ENCODE assay signal across 1 cellular context in the genomic region with DNA sequence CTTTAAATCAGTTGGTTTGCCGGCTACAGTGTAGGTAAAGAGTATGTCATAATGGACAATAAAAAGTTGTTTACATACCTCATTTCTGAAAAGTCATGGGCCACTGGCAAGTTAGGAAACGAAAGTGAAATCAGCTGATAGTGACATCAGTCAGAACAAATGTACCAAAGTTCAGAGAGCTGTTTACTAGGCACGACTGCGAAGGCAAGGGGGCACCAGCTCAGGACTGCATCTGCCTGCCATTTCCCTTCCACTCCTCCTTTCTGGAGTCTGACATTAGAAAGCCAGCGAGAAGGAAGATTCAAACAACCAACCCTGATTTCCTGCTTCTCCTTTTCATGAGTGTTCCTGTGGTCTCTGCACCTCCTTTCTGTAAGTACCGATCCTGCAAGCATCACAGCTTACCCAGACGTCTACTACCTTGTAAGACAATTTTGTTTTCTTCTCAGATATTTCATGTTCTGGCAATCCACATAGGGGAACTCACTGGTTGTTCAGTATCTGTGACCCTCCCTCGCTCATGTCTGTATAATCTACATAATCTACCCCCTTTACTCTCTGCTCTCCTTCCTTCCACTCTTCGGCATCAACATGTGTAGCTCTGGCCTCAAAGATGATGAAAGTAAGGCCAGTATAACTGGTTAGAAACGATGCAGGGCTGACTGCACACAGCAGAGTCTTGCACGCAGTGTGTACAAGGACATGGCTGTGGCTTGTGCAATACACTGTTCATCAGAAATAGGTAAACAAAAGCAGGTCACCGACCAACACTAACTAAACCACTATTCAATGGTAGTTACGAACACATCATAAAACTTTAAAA.
A peak's percentile ranks its signal among the peaks of the same experiment; 100 is the strongest.
TF ChIP-seq lines count a peak whose summit lies in the region.

A gene (plus strand): TSS at position 174 of the 823 bp plus-strand sequence. CDS start 16,370 bp downstream, outside the sequence.

TF ChIP-seq in K562, 482 proteins besides CTCF, POLR2A, EP300 and RAD21 (continued from another document and continues in another):
- TF ChIP-seq, protein P1, sequence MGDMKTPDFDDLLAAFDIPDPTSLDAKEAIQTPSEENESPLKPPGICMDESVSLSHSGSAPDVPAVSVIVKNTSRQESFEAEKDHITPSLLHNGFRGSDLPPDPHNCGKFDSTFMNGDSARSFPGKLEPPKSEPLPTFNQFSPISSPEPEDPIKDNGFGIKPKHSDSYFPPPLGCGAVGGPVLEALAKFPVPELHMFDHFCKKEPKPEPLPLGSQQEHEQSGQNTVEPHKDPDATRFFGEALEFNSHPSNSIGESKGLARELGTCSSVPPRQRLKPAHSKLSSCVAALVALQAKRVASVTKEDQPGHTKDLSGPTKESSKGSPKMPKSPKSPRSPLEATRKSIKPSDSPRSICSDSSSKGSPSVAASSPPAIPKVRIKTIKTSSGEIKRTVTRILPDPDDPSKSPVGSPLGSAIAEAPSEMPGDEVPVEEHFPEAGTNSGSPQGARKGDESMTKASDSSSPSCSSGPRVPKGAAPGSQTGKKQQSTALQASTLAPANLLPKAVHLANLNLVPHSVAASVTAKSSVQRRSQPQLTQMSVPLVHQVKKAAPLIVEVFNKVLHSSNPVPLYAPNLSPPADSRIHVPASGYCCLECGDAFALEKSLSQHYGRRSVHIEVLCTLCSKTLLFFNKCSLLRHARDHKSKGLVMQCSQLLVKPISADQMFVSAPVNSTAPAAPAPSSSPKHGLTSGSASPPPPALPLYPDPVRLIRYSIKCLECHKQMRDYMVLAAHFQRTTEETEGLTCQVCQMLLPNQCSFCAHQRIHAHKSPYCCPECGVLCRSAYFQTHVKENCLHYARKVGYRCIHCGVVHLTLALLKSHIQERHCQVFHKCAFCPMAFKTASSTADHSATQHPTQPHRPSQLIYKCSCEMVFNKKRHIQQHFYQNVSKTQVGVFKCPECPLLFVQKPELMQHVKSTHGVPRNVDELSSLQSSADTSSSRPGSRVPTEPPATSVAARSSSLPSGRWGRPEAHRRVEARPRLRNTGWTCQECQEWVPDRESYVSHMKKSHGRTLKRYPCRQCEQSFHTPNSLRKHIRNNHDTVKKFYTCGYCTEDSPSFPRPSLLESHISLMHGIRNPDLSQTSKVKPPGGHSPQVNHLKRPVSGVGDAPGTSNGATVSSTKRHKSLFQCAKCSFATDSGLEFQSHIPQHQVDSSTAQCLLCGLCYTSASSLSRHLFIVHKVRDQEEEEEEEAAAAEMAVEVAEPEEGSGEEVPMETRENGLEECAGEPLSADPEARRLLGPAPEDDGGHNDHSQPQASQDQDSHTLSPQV (IDR thresholded peaks at IDR 0.05): peak; percentile 11; the same call in 1 of the 2 replicates
- TF ChIP-seq PPARD (CRISPR knock-in tag; IDR thresholded peaks at IDR 0.05): no peak
- no peak for TF ChIP-seq RBM22 (IDR thresholded peaks at IDR 0.05; ENCODE audit: low read depth, low read length, poor library complexity, severe bottlenecking)
- no peak for TF ChIP-seq ZFP30 (CRISPR knock-in tag; IDR thresholded peaks at IDR 0.05; ENCODE audit: borderline replicate concordance)
- TF ChIP-seq ZNF197 (CRISPR knock-in tag; IDR thresholded peaks at IDR 0.05; ENCODE audit: low read depth): no peak
- TF ChIP-seq, protein P2, sequence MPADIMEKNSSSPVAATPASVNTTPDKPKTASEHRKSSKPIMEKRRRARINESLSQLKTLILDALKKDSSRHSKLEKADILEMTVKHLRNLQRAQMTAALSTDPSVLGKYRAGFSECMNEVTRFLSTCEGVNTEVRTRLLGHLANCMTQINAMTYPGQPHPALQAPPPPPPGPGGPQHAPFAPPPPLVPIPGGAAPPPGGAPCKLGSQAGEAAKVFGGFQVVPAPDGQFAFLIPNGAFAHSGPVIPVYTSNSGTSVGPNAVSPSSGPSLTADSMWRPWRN (IDR thresholded peaks at IDR 0.05; ENCODE audit: low read depth): no peak
- TF ChIP-seq KLF6 (CRISPR knock-in tag; IDR thresholded peaks at IDR 0.05; ENCODE audit: borderline replicate concordance): 0 out of 2 replicates have a peak, but pooled peaks have one; percentile 0
- peak; percentile 60 for TF ChIP-seq ZNF316 (IDR thresholded peaks at IDR 0.05)
- TF ChIP-seq CXXC5 (CRISPR knock-in tag; IDR thresholded peaks at IDR 0.05): no peak; the same call in 1 of the 2 replicates
- TF ChIP-seq KLF10 (CRISPR knock-in tag; IDR thresholded peaks at IDR 0.05): no peak
- no peak; the same call in 1 of the 2 replicates for TF ChIP-seq SMARCA4 (IDR thresholded peaks at IDR 0.05)
- TF ChIP-seq ZNF121 (CRISPR knock-in tag; conservative IDR thresholded peaks at IDR 0.05): no peak
- peak; percentile 53 for TF ChIP-seq ZNF644 (tag; IDR thresholded peaks at IDR 0.05; ENCODE audit: low read depth)
- TF ChIP-seq, protein P3, sequence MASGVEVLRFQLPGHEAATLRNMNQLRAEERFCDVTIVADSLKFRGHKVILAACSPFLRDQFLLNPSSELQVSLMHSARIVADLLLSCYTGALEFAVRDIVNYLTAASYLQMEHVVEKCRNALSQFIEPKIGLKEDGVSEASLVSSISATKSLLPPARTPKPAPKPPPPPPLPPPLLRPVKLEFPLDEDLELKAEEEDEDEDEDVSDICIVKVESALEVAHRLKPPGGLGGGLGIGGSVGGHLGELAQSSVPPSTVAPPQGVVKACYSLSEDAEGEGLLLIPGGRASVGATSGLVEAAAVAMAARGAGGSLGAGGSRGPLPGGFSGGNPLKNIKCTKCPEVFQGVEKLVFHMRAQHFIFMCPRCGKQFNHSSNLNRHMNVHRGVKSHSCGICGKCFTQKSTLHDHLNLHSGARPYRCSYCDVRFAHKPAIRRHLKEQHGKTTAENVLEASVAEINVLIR (CRISPR knock-in tag; IDR thresholded peaks at IDR 0.05): no peak
- TF ChIP-seq ZNF589 (CRISPR knock-in tag; IDR thresholded peaks at IDR 0.05; ENCODE audit: low read depth): peak; percentile 46; the same call in 1 of the 2 replicates
- TF ChIP-seq HLTF (IDR thresholded peaks at IDR 0.05): no peak
- no peak for TF ChIP-seq ZNF274 (IDR thresholded peaks at IDR 0.05; ENCODE audit: borderline replicate concordance, low read depth, low read length)
- TF ChIP-seq ETV6 (IDR thresholded peaks at IDR 0.05; ENCODE audit: borderline replicate concordance in 1 of 2, low read depth in 2 of 2, low read length in 1 of 2): no peak
- no peak for TF ChIP-seq ETV6 (CRISPR knock-in tag; IDR thresholded peaks at IDR 0.05; ENCODE audit: borderline replicate concordance)
- TF ChIP-seq PHTF2 (CRISPR knock-in tag; IDR thresholded peaks at IDR 0.05): no peak
- TF ChIP-seq, protein P4, sequence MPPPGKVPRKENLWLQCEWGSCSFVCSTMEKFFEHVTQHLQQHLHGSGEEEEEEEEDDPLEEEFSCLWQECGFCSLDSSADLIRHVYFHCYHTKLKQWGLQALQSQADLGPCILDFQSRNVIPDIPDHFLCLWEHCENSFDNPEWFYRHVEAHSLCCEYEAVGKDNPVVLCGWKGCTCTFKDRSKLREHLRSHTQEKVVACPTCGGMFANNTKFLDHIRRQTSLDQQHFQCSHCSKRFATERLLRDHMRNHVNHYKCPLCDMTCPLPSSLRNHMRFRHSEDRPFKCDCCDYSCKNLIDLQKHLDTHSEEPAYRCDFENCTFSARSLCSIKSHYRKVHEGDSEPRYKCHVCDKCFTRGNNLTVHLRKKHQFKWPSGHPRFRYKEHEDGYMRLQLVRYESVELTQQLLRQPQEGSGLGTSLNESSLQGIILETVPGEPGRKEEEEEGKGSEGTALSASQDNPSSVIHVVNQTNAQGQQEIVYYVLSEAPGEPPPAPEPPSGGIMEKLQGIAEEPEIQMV (tag; conservative IDR thresholded peaks at IDR 0.05; ENCODE audit: low read depth): no peak
- TF ChIP-seq, protein P5, sequence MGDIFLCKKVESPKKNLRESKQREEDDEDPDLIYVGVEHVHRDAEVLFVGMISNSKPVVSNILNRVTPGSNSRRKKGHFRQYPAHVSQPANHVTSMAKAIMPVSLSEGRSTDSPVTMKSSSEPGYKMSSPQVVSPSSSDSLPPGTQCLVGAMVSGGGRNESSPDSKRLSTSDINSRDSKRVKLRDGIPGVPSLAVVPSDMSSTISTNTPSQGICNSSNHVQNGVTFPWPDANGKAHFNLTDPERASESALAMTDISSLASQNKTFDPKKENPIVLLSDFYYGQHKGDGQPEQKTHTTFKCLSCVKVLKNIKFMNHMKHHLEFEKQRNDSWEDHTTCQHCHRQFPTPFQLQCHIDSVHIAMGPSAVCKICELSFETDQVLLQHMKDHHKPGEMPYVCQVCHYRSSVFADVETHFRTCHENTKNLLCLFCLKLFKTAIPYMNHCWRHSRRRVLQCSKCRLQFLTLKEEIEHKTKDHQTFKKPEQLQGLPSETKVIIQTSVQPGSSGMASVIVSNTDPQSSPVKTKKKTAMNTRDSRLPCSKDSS (IDR thresholded peaks at IDR 0.05; ENCODE audit: low read depth, partially characterized antibody): no peak
- TF ChIP-seq THRAP3 (IDR thresholded peaks at IDR 0.05; ENCODE audit: borderline replicate concordance): no peak
- TF ChIP-seq CBX1 (IDR thresholded peaks at IDR 0.05; ENCODE audit: low read depth): no peak
- no peak for TF ChIP-seq PURB (CRISPR knock-in tag; IDR thresholded peaks at IDR 0.05; ENCODE audit: low read depth)
- TF ChIP-seq KDM1A (IDR thresholded peaks at IDR 0.05): peak in 1 of 2 experiments; percentile 78; a peak in 2 of 4 replicates
- TF ChIP-seq, protein P6, sequence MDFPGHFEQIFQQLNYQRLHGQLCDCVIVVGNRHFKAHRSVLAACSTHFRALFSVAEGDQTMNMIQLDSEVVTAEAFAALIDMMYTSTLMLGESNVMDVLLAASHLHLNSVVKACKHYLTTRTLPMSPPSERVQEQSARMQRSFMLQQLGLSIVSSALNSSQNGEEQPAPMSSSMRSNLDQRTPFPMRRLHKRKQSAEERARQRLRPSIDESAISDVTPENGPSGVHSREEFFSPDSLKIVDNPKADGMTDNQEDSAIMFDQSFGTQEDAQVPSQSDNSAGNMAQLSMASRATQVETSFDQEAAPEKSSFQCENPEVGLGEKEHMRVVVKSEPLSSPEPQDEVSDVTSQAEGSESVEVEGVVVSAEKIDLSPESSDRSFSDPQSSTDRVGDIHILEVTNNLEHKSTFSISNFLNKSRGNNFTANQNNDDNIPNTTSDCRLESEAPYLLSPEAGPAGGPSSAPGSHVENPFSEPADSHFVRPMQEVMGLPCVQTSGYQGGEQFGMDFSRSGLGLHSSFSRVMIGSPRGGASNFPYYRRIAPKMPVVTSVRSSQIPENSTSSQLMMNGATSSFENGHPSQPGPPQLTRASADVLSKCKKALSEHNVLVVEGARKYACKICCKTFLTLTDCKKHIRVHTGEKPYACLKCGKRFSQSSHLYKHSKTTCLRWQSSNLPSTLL (IDR thresholded peaks at IDR 0.05): no peak
- TF ChIP-seq SOX6 (IDR thresholded peaks at IDR 0.05): no peak
- TF ChIP-seq XRCC5 (IDR thresholded peaks at IDR 0.05; ENCODE audit: low read depth, low read length): no peak
- no peak for TF ChIP-seq ZNF134 (CRISPR knock-in tag; conservative IDR thresholded peaks at IDR 0.05)
- TF ChIP-seq NFIX (CRISPR knock-in tag; IDR thresholded peaks at IDR 0.05; ENCODE audit: low read depth): no peak
- TF ChIP-seq ZNF175 (CRISPR knock-in tag; IDR thresholded peaks at IDR 0.05; ENCODE audit: low read depth): peak; percentile 48; the same call in 1 of the 2 replicates
- TF ChIP-seq ZNF431 (CRISPR knock-in tag; IDR thresholded peaks at IDR 0.05): no peak
- TF ChIP-seq, protein P7, sequence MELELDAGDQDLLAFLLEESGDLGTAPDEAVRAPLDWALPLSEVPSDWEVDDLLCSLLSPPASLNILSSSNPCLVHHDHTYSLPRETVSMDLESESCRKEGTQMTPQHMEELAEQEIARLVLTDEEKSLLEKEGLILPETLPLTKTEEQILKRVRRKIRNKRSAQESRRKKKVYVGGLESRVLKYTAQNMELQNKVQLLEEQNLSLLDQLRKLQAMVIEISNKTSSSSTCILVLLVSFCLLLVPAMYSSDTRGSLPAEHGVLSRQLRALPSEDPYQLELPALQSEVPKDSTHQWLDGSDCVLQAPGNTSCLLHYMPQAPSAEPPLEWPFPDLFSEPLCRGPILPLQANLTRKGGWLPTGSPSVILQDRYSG (tag; conservative IDR thresholded peaks at IDR 0.05; ENCODE audit: low read depth): no peak
- TF ChIP-seq NR2F6 (CRISPR knock-in tag; IDR thresholded peaks at IDR 0.05): no peak
- no peak for TF ChIP-seq CHCHD3 (CRISPR knock-in tag; IDR thresholded peaks at IDR 0.05)
- TF ChIP-seq, protein P8, sequence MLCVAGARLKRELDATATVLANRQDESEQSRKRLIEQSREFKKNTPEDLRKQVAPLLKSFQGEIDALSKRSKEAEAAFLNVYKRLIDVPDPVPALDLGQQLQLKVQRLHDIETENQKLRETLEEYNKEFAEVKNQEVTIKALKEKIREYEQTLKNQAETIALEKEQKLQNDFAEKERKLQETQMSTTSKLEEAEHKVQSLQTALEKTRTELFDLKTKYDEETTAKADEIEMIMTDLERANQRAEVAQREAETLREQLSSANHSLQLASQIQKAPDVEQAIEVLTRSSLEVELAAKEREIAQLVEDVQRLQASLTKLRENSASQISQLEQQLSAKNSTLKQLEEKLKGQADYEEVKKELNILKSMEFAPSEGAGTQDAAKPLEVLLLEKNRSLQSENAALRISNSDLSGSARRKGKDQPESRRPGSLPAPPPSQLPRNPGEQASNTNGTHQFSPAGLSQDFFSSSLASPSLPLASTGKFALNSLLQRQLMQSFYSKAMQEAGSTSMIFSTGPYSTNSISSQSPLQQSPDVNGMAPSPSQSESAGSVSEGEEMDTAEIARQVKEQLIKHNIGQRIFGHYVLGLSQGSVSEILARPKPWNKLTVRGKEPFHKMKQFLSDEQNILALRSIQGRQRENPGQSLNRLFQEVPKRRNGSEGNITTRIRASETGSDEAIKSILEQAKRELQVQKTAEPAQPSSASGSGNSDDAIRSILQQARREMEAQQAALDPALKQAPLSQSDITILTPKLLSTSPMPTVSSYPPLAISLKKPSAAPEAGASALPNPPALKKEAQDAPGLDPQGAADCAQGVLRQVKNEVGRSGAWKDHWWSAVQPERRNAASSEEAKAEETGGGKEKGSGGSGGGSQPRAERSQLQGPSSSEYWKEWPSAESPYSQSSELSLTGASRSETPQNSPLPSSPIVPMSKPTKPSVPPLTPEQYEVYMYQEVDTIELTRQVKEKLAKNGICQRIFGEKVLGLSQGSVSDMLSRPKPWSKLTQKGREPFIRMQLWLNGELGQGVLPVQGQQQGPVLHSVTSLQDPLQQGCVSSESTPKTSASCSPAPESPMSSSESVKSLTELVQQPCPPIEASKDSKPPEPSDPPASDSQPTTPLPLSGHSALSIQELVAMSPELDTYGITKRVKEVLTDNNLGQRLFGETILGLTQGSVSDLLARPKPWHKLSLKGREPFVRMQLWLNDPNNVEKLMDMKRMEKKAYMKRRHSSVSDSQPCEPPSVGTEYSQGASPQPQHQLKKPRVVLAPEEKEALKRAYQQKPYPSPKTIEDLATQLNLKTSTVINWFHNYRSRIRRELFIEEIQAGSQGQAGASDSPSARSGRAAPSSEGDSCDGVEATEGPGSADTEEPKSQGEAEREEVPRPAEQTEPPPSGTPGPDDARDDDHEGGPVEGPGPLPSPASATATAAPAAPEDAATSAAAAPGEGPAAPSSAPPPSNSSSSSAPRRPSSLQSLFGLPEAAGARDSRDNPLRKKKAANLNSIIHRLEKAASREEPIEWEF (CRISPR knock-in tag; IDR thresholded peaks at IDR 0.05): 0 out of 2 replicates have a peak, but pooled peaks have one; percentile 19
- TF ChIP-seq, protein P9, sequence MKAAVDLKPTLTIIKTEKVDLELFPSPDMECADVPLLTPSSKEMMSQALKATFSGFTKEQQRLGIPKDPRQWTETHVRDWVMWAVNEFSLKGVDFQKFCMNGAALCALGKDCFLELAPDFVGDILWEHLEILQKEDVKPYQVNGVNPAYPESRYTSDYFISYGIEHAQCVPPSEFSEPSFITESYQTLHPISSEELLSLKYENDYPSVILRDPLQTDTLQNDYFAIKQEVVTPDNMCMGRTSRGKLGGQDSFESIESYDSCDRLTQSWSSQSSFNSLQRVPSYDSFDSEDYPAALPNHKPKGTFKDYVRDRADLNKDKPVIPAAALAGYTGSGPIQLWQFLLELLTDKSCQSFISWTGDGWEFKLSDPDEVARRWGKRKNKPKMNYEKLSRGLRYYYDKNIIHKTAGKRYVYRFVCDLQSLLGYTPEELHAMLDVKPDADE (conservative IDR thresholded peaks at IDR 0.05; ENCODE audit: control insufficient read depth, low read depth, low read length): no peak
- TF ChIP-seq SRSF1 (IDR thresholded peaks at IDR 0.05; ENCODE audit: low read depth, low read length): no peak
- no peak for TF ChIP-seq ZNF668 (CRISPR knock-in tag; IDR thresholded peaks at IDR 0.05)
